ENCODE assay signal across 1 cellular context in genomic region chr9:231625-232024, GRCh38. TPM values are rescaled to one million over a fixed set of nuclear protein-coding genes. Genes with fewer than 3 reads are reported as not detected.
"Had no signal": no experiment of that assay in that cellular context is flagged by ENCODE, and none has a peak within 500 bp of the region (broad histone marks: within the 10 kb centered on the region; RNA-seq: fewer than 3 reads in every experiment).

No MANE protein-coding gene starts in this region.

RNA-seq across cellular contexts. Expression of gene DOCK8, which starts 17.0 kb away (rescaled TPM):
- polyA plus RNA-seq: fibroblast of lung had no signal
